ENCODE assay signal across 14 cellular contexts in genomic region chr20:11453430-11453829, GRCh38.
A peak's percentile ranks its signal among the peaks of the same experiment; 100 is the strongest.
DNase-seq lines count a peak whose midpoint lies in the region; ATAC-seq and TF ChIP-seq lines count a peak whose summit lies in the region.
"Had no signal": no experiment of that assay in that cellular context is flagged by ENCODE, and none has a peak within 500 bp of the region (broad histone marks: within the 10 kb centered on the region; RNA-seq: fewer than 3 reads in every experiment).

No MANE protein-coding gene starts in this region.

- H3K56ac ChIP-seq in IMR-90 (ENCODE audit: extremely low read depth, insufficient read depth, low read length), result no peak overlapping the region

- H3K36me3 ChIP-seq in IMR-90 (ENCODE audit: control insufficient read depth, insufficient read depth, low read length), result no peaks in the 10 kb centered on the region
- H3K36me3 ChIP-seq: HAP-1, right atrium auricular region had no signal

- CTCF ChIA-PET in AG04449 (lab: Yijun Ruan, JAX), result no interaction called here
- CTCF ChIA-PET in IMR-90 (lab: Yijun Ruan, JAX), result no interaction called here

- no peaks in the 10 kb centered on the region for H4K20me1 ChIP-seq in IMR-90 (ENCODE audit: insufficient read depth, low read length)

- no peaks in the 10 kb centered on the region for H3K9me3 Mint-ChIP-seq in chondrocyte (ENCODE audit: low read depth)

- no peaks in the 10 kb centered on the region for H3K27me3 ChIP-seq in IMR-90 (ENCODE audit: control insufficient read depth, insufficient read depth, low read length)
- H3K27me3 ChIP-seq: right atrium auricular region had no signal

- peaks cover 16% of the 10 kb centered on the region for H3K4me1 ChIP-seq in IMR-90 (ENCODE audit: control insufficient read depth, insufficient read depth, low read length)

- no peak overlapping the region for H3K4me3 Mint-ChIP-seq in chondrocyte (ENCODE audit: unreplicated experiment)
- H3K4me3 Mint-ChIP-seq: activated CD4-positive, alpha-beta memory T cell treated with anti-CD3 and anti-CD28 coated beads for 36 hours; activated naive CD4-positive, alpha-beta T cell treated with anti-CD3 and anti-CD28 coated beads for 36 hours; B cell; T-cell had no signal

- H3K9me1 ChIP-seq in IMR-90 (ENCODE audit: insufficient read depth, low read length), result peaks cover 11% of the 10 kb centered on the region

- no peak overlapping the region for H3K14ac ChIP-seq in IMR-90 (replicated peaks; ENCODE audit: low read depth, low read length)

- ATAC-seq in IMR-90 (ENCODE audit: low read depth) (no peak; the same call in 1 of the 2 replicates), HG03442 (IDR thresholded peaks at IDR 0.05; ENCODE audit: unreplicated experiment) (no peak)
- ATAC-seq: T-cell had no signal

- no peak overlapping the region for H2AK9ac ChIP-seq in IMR-90 (replicated peaks; ENCODE audit: low read depth, low read length, poor library complexity)

- DNase-seq in AG04449 (ENCODE audit: low read depth, low spot score), result peak; percentile 41
- DNase-seq in IMR-90, result peak; percentile 87
- peak; percentile 4 for DNase-seq in SKM-1 treated with dmso at 0.1 percent for 144 hours (lab: John Stamatoyannopoulos, UW; ENCODE audit: unreplicated experiment)
- DNase-seq in fibroblast of villous mesenchyme (ENCODE audit: low read depth), result peak; percentile 46
- DNase-seq in stimulated activated CD4-positive, alpha-beta T cell treated with anti-CD3 and anti-CD28 coated beads, Interleukin-4, amount 100 ng/mL, for 1 hour, result no peak
- DNase-seq in chondrocyte (ENCODE audit: low spot score), result no peak
- DNase-seq in caudate nucleus (lab: John Stamatoyannopoulos, UW), result no peak
- DNase-seq: activated CD4-positive, alpha-beta memory T cell treated with anti-CD3 and anti-CD28 coated beads for 36 hours; activated naive CD4-positive, alpha-beta T cell treated with anti-CD3 and anti-CD28 coated beads for 36 hours; T-cell had no signal

- WGBS in IMR-90 (ENCODE audit: extremely low coverage in 2 of 2, insufficient read length in 1 of 2), 2 experiments, result no CpG with 5 or more reads among the region's 2 CpGs

- H3K4me2 ChIP-seq in IMR-90 (ENCODE audit: low read depth, low read length), result no peak overlapping the region

- peak overlapping the region; percentile 27 for H2BK5ac ChIP-seq in IMR-90 (ENCODE audit: low read depth, low read length, poor library complexity, severe bottlenecking)

- H2BK20ac ChIP-seq in IMR-90 (ENCODE audit: low read depth, low read length), result 0 out of 2 replicates have a peak overlapping the region, but pooled peaks have one; percentile 8

- no peaks in the 10 kb centered on the region for H3K36me3 Mint-ChIP-seq in chondrocyte (ENCODE audit: low read depth)
- H3K36me3 Mint-ChIP-seq: activated CD4-positive, alpha-beta memory T cell treated with anti-CD3 and anti-CD28 coated beads for 36 hours; T-cell had no signal

- H3K9ac ChIP-seq in IMR-90 (ENCODE audit: low read depth, low read length), result no peak overlapping the region

- dilution Hi-C loops in IMR-90 (cut with HindIII; ENCODE audit: low sequenced_read_pairs, unreplicated experiment), result no loop called here

- peak overlapping the region; percentile 31; the same call in 1 of the 2 replicates for H3K18ac ChIP-seq in IMR-90 (ENCODE audit: low read depth, low read length)

- H2AK5ac ChIP-seq in IMR-90 (ENCODE audit: low read depth, low read length), result peak overlapping the region; percentile 1; the same call in 1 of the 2 replicates

- no peak overlapping the region for H3K4me3 ChIP-seq in AG04449 (ENCODE audit: low read depth, low read length)
- H3K4me3 ChIP-seq in IMR-90 (ENCODE audit: insufficient read depth, low read depth, low read length), result no peak overlapping the region
- H3K4me3 ChIP-seq in fibroblast of villous mesenchyme (ENCODE audit: low read depth, low read length), result no peak overlapping the region
- H3K4me3 ChIP-seq: HAP-1, right atrium auricular region had no signal

- TF ChIP-seq CTCF in AG04449 (IDR thresholded peaks at IDR 0.05; ENCODE audit: insufficient read depth, low read length, missing control alignments) (no peak), IMR-90 (conservative IDR thresholded peaks at IDR 0.05; ENCODE audit: low read depth, low read length) (no peak), fibroblast of villous mesenchyme (IDR thresholded peaks at IDR 0.05; ENCODE audit: insufficient read depth, low read depth, low read length) (no peak), chondrocyte (IDR thresholded peaks at IDR 0.05) (no peak)

- POLR2A ChIA-PET in AG04449 (lab: Yijun Ruan, JAX) (no interaction called here), IMR-90 (lab: Charles Lee; ENCODE audit: unreplicated experiment) (no interaction called here)

- no peak overlapping the region for H4K5ac ChIP-seq in IMR-90 (ENCODE audit: low read depth, low read length)

- H2BK15ac ChIP-seq in IMR-90 (ENCODE audit: low read depth, low read length), result peak overlapping the region; percentile 17; the same call in 2 of the 3 replicates

- TF ChIP-seq RAD21 in IMR-90 (IDR thresholded peaks at IDR 0.05; ENCODE audit: low read length), result no peak

- H3K4me1 Mint-ChIP-seq in chondrocyte (ENCODE audit: low read depth), result peaks cover 59% of the 10 kb centered on the region
- H3K4me1 Mint-ChIP-seq: B cell, T-cell had no signal

- in situ Hi-C loops in IMR-90 (cut with MboI; ENCODE audit: low sequenced_read_pairs), result no loop called here

- 0 out of 2 replicates have a peak overlapping the region, but pooled peaks have one; percentile 29 for H4K91ac ChIP-seq in IMR-90 (ENCODE audit: insufficient read depth, low read depth, low read length)

- no peak overlapping the region for H3K4ac ChIP-seq in IMR-90 (ENCODE audit: low read depth, low read length)

- intact Hi-C loops in IMR-90 (cut with micrococcal nuclease), result loop anchor here (10.0 kb wide), 1 partner anchor 779 kb away; the partner anchor contains the start of gene JAG1

- no peak for TF ChIP-seq POLR2A in IMR-90 (IDR thresholded peaks at IDR 0.05; ENCODE audit: low read depth, low read length)

- no peak overlapping the region for H3K27ac Mint-ChIP-seq in chondrocyte (ENCODE audit: unreplicated experiment)
- H3K27ac Mint-ChIP-seq: activated CD4-positive, alpha-beta memory T cell treated with anti-CD3 and anti-CD28 coated beads for 36 hours; activated naive CD4-positive, alpha-beta T cell treated with anti-CD3 and anti-CD28 coated beads for 36 hours; B cell; T-cell had no signal

- peak overlapping the region; percentile 9; the same call in 1 of the 2 replicates for H2BK120ac ChIP-seq in IMR-90 (ENCODE audit: low read depth, low read length)

- H3K9me3 ChIP-seq in IMR-90 (ENCODE audit: control insufficient read depth, insufficient read depth, low read length), result no peaks in the 10 kb centered on the region
- H3K9me3 ChIP-seq: HAP-1, right atrium auricular region had no signal

- BruUV-seq in IMR-90 (replicated peaks; lab: Mats Ljungman, UMichigan), result no TSS peak

- no peaks in the 10 kb centered on the region for H3K79me1 ChIP-seq in IMR-90 (ENCODE audit: low read depth in 1 of 2, low read length in 2 of 2)

- peak overlapping the region in 1 of 2 experiments; percentile 11; a peak in 1 of 4 replicates for H4K8ac ChIP-seq in IMR-90 (ENCODE audit: low read depth in 2 of 2, low read length in 2 of 2)

- no peak overlapping the region for H3K27ac ChIP-seq in IMR-90 (ENCODE audit: insufficient read depth, low read length)
- no peak overlapping the region for H3K27ac ChIP-seq in caudate nucleus (ENCODE audit: low read depth, low read length)
- H3K27ac ChIP-seq: right atrium auricular region had no signal

- no peak overlapping the region for H3K23ac ChIP-seq in IMR-90 (ENCODE audit: low read depth, low read length)

- H3K27me3 Mint-ChIP-seq in chondrocyte (ENCODE audit: low read depth), result no peaks in the 10 kb centered on the region
- H3K27me3 Mint-ChIP-seq: activated CD4-positive, alpha-beta memory T cell treated with anti-CD3 and anti-CD28 coated beads for 36 hours; B cell; T-cell had no signal

- no peak overlapping the region for H2AFZ ChIP-seq in IMR-90 (replicated peaks; ENCODE audit: low read length, poor library complexity)

TF ChIP-seq in IMR-90, 13 proteins besides CTCF, POLR2A, EP300 and RAD21:
- TF ChIP-seq USF2 (IDR thresholded peaks at IDR 0.05; ENCODE audit: low read depth, low read length), result no peak
- peak; percentile 47; the same call in 1 of the 2 replicates for TF ChIP-seq NFE2L2 (IDR thresholded peaks at IDR 0.05; ENCODE audit: low read depth, low read length)
- peak; percentile 86 for TF ChIP-seq CEBPB (IDR thresholded peaks at IDR 0.05; ENCODE audit: low read depth, low read length)
- no peak for TF ChIP-seq CHD1 (IDR thresholded peaks at IDR 0.05; ENCODE audit: low read depth, low read length)
- TF ChIP-seq MAFK (IDR thresholded peaks at IDR 0.05; ENCODE audit: low read depth, low read length), result 0 out of 2 replicates have a peak, but pooled peaks have one; percentile 16

Comparison
In these comparisons a context has a peak if more than half of its experiments do, and no peak if none do; other contexts are left out.
1. DNase-seq: peak in AG04449 (single experiment), IMR-90 (single experiment), SKM-1 treated with dmso at 0.1 percent for 144 hours (single experiment) and fibroblast of villous mesenchyme (single experiment); none in stimulated activated CD4-positive, alpha-beta T cell treated with anti-CD3 and anti-CD28 coated beads, Interleukin-4, amount 100 ng/mL, for 1 hour (single experiment), chondrocyte (single experiment) and caudate nucleus (0 of 61).